19 cellular contexts compared by ENCODE assay signal in the genomic region with DNA sequence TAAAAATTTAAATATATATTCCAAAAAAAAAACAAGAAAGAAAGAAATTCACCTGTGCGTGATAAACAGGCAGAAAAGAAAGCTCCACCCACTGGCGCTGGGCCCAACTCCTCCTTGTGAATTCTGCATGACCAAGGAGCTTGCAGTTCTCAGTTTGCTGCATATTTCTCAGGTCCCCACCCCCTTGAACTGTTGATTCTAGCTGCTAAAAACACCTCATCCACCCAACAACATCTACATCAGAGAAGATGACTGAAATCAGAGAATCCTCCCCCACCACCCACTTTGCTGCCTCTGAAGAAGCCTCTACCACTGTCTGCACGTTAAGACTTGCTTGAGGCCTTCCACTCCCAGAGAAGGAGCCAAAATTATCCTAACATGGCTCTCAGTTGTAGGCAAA.
DNase-seq lines count a peak whose midpoint lies in the region; ATAC-seq and TF ChIP-seq lines count a peak whose summit lies in the region.
"Had no signal": no experiment of that assay in that cellular context is flagged by ENCODE, and none has a peak within 500 bp of the region (broad histone marks: within the 10 kb centered on the region; RNA-seq: fewer than 3 reads in every experiment).

No MANE protein-coding gene starts in this region.

- no peaks in the 10 kb centered on the region for H3K36me3 Mint-ChIP-seq in activated CD4-positive, alpha-beta memory T cell treated with anti-CD3 and anti-CD28 coated beads for 36 hours
- H3K36me3 Mint-ChIP-seq in activated CD4-positive, alpha-beta memory T cell treated with anti-CD3 and anti-CD28 coated beads, Interleukin-2, amount 10 ng/mL, durations not matched to agents 7 days and 5 days (ENCODE audit: low read depth), result no peaks in the 10 kb centered on the region
- no peaks in the 10 kb centered on the region for H3K36me3 Mint-ChIP-seq in activated T-helper 17 cell treated with anti-CD3 and anti-CD28 coated beads, Interleukin-2, amount 50 U/mL, for 72 hours (ENCODE audit: low read depth)

- POLR2A ChIA-PET in activated CD4-positive, alpha-beta memory T cell treated with anti-CD3 and anti-CD28 coated beads for 36 hours (lab: Charles Lee), result no interaction called here
- POLR2A ChIA-PET in activated CD4-positive, alpha-beta memory T cell treated with anti-CD3 and anti-CD28 coated beads, Interleukin-2, amount 10 ng/mL, durations not matched to agents 7 days and 5 days (lab: Charles Lee), result no interaction called here

- intact Hi-C loops in activated CD4-positive, alpha-beta memory T cell treated with anti-CD3 and anti-CD28 coated beads for 36 hours (cut with micrococcal nuclease), result no loop called here
- intact Hi-C loops in lower lobe of right lung (cut with DNase I), result no loop called here

- H3K9me3 Mint-ChIP-seq in activated CD4-positive, alpha-beta memory T cell treated with anti-CD3 and anti-CD28 coated beads for 36 hours, result peaks cover 3% of the 10 kb centered on the region
- peaks cover 2% of the 10 kb centered on the region for H3K9me3 Mint-ChIP-seq in activated CD4-positive, alpha-beta memory T cell treated with anti-CD3 and anti-CD28 coated beads, Interleukin-2, amount 10 ng/mL, durations not matched to agents 7 days and 5 days
- H3K9me3 Mint-ChIP-seq in activated T-helper 17 cell treated with anti-CD3 and anti-CD28 coated beads, Interleukin-2, amount 50 U/mL, for 72 hours, result no peaks in the 10 kb centered on the region

- no peak overlapping the region for H3K4me3 ChIP-seq in lower lobe of right lung
- H3K4me3 ChIP-seq: left ventricle myocardium inferior, pancreas had no signal

- peak; percentile 21 for DNase-seq in activated CD4-positive, alpha-beta memory T cell treated with anti-CD3 and anti-CD28 coated beads for 36 hours
- DNase-seq in activated CD4-positive, alpha-beta memory T cell treated with anti-CD3 and anti-CD28 coated beads, Interleukin-2, amount 10 ng/mL, durations not matched to agents 7 days and 5 days, result no peak
- DNase-seq in iPS-NIHi7 (ENCODE audit: extremely low spot score), result peak; percentile 35
- no peak for DNase-seq in lower lobe of right lung
- DNase-seq in COR-L47 (lab: John Stamatoyannopoulos, UW), result no peak
- DNase-seq: activated CD4-positive, alpha-beta T cell treated with anti-CD3 and anti-CD28 coated beads, Interleukin-2, amount 50 U/mL, for 4 hours; activated T-cell treated with anti-CD3 and anti-CD28 coated beads, Interleukin-2, amount 50 U/mL, for 48 hours; C1 segment of cervical spinal cord; central memory CD4-positive, alpha-beta T cell; effector memory CD4-positive, alpha-beta T cell; hypothalamus; left ventricle myocardium inferior; NCI-H2081 treated with DMSO at 0.1 percent for 48 hours; small intestine had no signal

- CTCF ChIA-PET in activated CD4-positive, alpha-beta memory T cell treated with anti-CD3 and anti-CD28 coated beads for 36 hours (lab: Charles Lee), result no interaction called here
- CTCF ChIA-PET in activated CD4-positive, alpha-beta memory T cell treated with anti-CD3 and anti-CD28 coated beads, Interleukin-2, amount 10 ng/mL, durations not matched to agents 7 days and 5 days (lab: Charles Lee), result interaction anchor here (1.0 kb wide), 1 partner anchor 21 kb away, joined by 3 read pairs; no protein-coding TSS in a partner anchor

- no peaks in the 10 kb centered on the region for H3K4me1 ChIP-seq in lower lobe of right lung
- H3K4me1 ChIP-seq: left ventricle myocardium inferior had no signal

- H3K36me3 ChIP-seq in lower lobe of right lung, result no peaks in the 10 kb centered on the region
- H3K36me3 ChIP-seq: left ventricle myocardium inferior, pancreas had no signal

- H3K4me3 Mint-ChIP-seq in activated CD4-positive, alpha-beta memory T cell treated with anti-CD3 and anti-CD28 coated beads for 36 hours, result no peak overlapping the region
- H3K4me3 Mint-ChIP-seq in activated CD4-positive, alpha-beta memory T cell treated with anti-CD3 and anti-CD28 coated beads, Interleukin-2, amount 10 ng/mL, durations not matched to agents 7 days and 5 days, result no peak overlapping the region
- H3K4me3 Mint-ChIP-seq in activated T-helper 17 cell treated with anti-CD3 and anti-CD28 coated beads, Interleukin-2, amount 50 U/mL, for 72 hours, result no peak overlapping the region

- H3K4me1 Mint-ChIP-seq in activated CD4-positive, alpha-beta memory T cell treated with anti-CD3 and anti-CD28 coated beads for 36 hours (ENCODE audit: low read depth), result peaks cover 3% of the 10 kb centered on the region
- no peaks in the 10 kb centered on the region for H3K4me1 Mint-ChIP-seq in activated CD4-positive, alpha-beta memory T cell treated with anti-CD3 and anti-CD28 coated beads, Interleukin-2, amount 10 ng/mL, durations not matched to agents 7 days and 5 days
- H3K4me1 Mint-ChIP-seq in activated T-helper 17 cell treated with anti-CD3 and anti-CD28 coated beads, Interleukin-2, amount 50 U/mL, for 72 hours, result no peaks in the 10 kb centered on the region

- H3K27ac ChIP-seq in lower lobe of right lung, result no peak overlapping the region
- H3K27ac ChIP-seq: left ventricle myocardium inferior, pancreas had no signal

- ATAC-seq in activated T-helper 17 cell treated with anti-CD3 and anti-CD28 coated beads, Interleukin-2, amount 50 U/mL, for 72 hours (replicated peaks), result peak; percentile 78
- ATAC-seq in GM18519 (IDR thresholded peaks at IDR 0.05; ENCODE audit: low FRiP score, unreplicated experiment) (no peak), lower lobe of right lung (no peak), GM21717 (IDR thresholded peaks at IDR 0.05; ENCODE audit: unreplicated experiment) (no peak)
- ATAC-seq: HCT116, pancreas had no signal

- H3K27me3 ChIP-seq in lower lobe of right lung (ENCODE audit: low read depth), result no peaks in the 10 kb centered on the region
- H3K27me3 ChIP-seq: pancreas had no signal

- no peaks in the 10 kb centered on the region for H3K27me3 Mint-ChIP-seq in activated CD4-positive, alpha-beta memory T cell treated with anti-CD3 and anti-CD28 coated beads for 36 hours
- no peaks in the 10 kb centered on the region for H3K27me3 Mint-ChIP-seq in activated CD4-positive, alpha-beta memory T cell treated with anti-CD3 and anti-CD28 coated beads, Interleukin-2, amount 10 ng/mL, durations not matched to agents 7 days and 5 days
- no peaks in the 10 kb centered on the region for H3K27me3 Mint-ChIP-seq in activated T-helper 17 cell treated with anti-CD3 and anti-CD28 coated beads, Interleukin-2, amount 50 U/mL, for 72 hours

- no peaks in the 10 kb centered on the region for H3K9me3 ChIP-seq in lower lobe of right lung
- H3K9me3 ChIP-seq: left ventricle myocardium inferior, pancreas had no signal

- H3K27ac Mint-ChIP-seq in activated CD4-positive, alpha-beta memory T cell treated with anti-CD3 and anti-CD28 coated beads for 36 hours, result no peak overlapping the region
- H3K27ac Mint-ChIP-seq in activated CD4-positive, alpha-beta memory T cell treated with anti-CD3 and anti-CD28 coated beads, Interleukin-2, amount 10 ng/mL, durations not matched to agents 7 days and 5 days, result no peak overlapping the region
- H3K27ac Mint-ChIP-seq in activated T-helper 17 cell treated with anti-CD3 and anti-CD28 coated beads, Interleukin-2, amount 50 U/mL, for 72 hours, result no peak overlapping the region

- TF ChIP-seq CTCF in lower lobe of right lung (IDR thresholded peaks at IDR 0.05), result no peak

Comparison
In these comparisons a context has a peak if more than half of its experiments do, and no peak if none do; other contexts are left out.
1. DNase-seq: peak in activated CD4-positive, alpha-beta memory T cell treated with anti-CD3 and anti-CD28 coated beads for 36 hours (single experiment) and iPS-NIHi7 (single experiment); none in activated CD4-positive, alpha-beta memory T cell treated with anti-CD3 and anti-CD28 coated beads, Interleukin-2, amount 10 ng/mL, durations not matched to agents 7 days and 5 days (single experiment), lower lobe of right lung (single experiment) and COR-L47 (single experiment).